ENCODE assay signal across 1 cellular context in genomic region chr1:26035203-26035958, GRCh38.
TF ChIP-seq lines count a peak whose summit lies in the region.

No MANE protein-coding gene starts in this region.

TF ChIP-seq in HepG2, 621 proteins besides CTCF, POLR2A, EP300 and RAD21 (continued from another document and continues in another):
- peak; percentile 37; the same call in 1 of the 2 replicates for TF ChIP-seq ZBED4 (CRISPR knock-in tag; IDR thresholded peaks at IDR 0.05; ENCODE audit: borderline replicate concordance)
- no peak for TF ChIP-seq ZNF407 (CRISPR knock-in tag; IDR thresholded peaks at IDR 0.05; ENCODE audit: not compliant biosample characterization)
- TF ChIP-seq TOE1 (CRISPR knock-in tag; IDR thresholded peaks at IDR 0.05), result no peak
- TF ChIP-seq ZMAT5 (CRISPR knock-in tag; IDR thresholded peaks at IDR 0.05; ENCODE audit: borderline replicate concordance, low read depth), result no peak
- TF ChIP-seq TCF7 (IDR thresholded peaks at IDR 0.05; ENCODE audit: low read depth), result no peak
- no peak for TF ChIP-seq HOXD1 (CRISPR knock-in tag; IDR thresholded peaks at IDR 0.05)
- no peak for TF ChIP-seq ZNF296 (CRISPR knock-in tag; conservative IDR thresholded peaks at IDR 0.05)
- TF ChIP-seq IKZF1 (IDR thresholded peaks at IDR 0.05), result no peak
- TF ChIP-seq CAMTA2 (CRISPR knock-in tag; IDR thresholded peaks at IDR 0.05; ENCODE audit: borderline replicate concordance), result no peak
- no peak for TF ChIP-seq GTF3A (CRISPR knock-in tag; conservative IDR thresholded peaks at IDR 0.05)
- peak; percentile 89 for TF ChIP-seq ZNF430 (CRISPR knock-in tag; IDR thresholded peaks at IDR 0.05)
- peak; percentile 28; the same call in 1 of the 2 replicates for TF ChIP-seq ZC3H4 (CRISPR knock-in tag; IDR thresholded peaks at IDR 0.05; ENCODE audit: borderline replicate concordance)
- peak; percentile 55 for TF ChIP-seq ZBTB26 (CRISPR knock-in tag; IDR thresholded peaks at IDR 0.05; ENCODE audit: borderline replicate concordance)
- TF ChIP-seq RFX1 (IDR thresholded peaks at IDR 0.05), result no peak
- TF ChIP-seq ZSCAN31 (CRISPR knock-in tag; IDR thresholded peaks at IDR 0.05; ENCODE audit: low read depth), result peak; percentile 79; the same call in 1 of the 2 replicates
- 0 out of 2 replicates have a peak, but pooled peaks have one; percentile 24 for TF ChIP-seq ZNF746 (CRISPR knock-in tag; IDR thresholded peaks at IDR 0.05)
- no peak for TF ChIP-seq EZH2 (conservative IDR thresholded peaks at IDR 0.05; ENCODE audit: low read depth, low read length)
- no peak for TF ChIP-seq TBX3 (IDR thresholded peaks at IDR 0.05; ENCODE audit: borderline replicate concordance)
- peak; percentile 14; the same call in 1 of the 2 replicates for TF ChIP-seq KDM5B (CRISPR knock-in tag; IDR thresholded peaks at IDR 0.05; ENCODE audit: borderline replicate concordance)
- TF ChIP-seq ZNF646 (CRISPR knock-in tag; IDR thresholded peaks at IDR 0.05), result no peak
- TF ChIP-seq HNF1B (CRISPR knock-in tag; IDR thresholded peaks at IDR 0.05), result peak; percentile 42; the same call in 1 of the 2 replicates
- TF ChIP-seq STAG1 (CRISPR knock-in tag; IDR thresholded peaks at IDR 0.05), result no peak
- no peak; the same call in 1 of the 2 replicates for TF ChIP-seq FOXA3 (CRISPR knock-in tag; IDR thresholded peaks at IDR 0.05)
- no peak for TF ChIP-seq ZNF468 (CRISPR knock-in tag; IDR thresholded peaks at IDR 0.05)
- no peak for TF ChIP-seq SCMH1 (CRISPR knock-in tag; IDR thresholded peaks at IDR 0.05; ENCODE audit: borderline replicate concordance)
- TF ChIP-seq ZNF784 (CRISPR knock-in tag; IDR thresholded peaks at IDR 0.05; ENCODE audit: borderline replicate concordance), result 0 out of 2 replicates have a peak, but pooled peaks have one; percentile 8
